ENCODE assay signal across 27 cellular contexts in genomic region chr10:28732091-28732490, GRCh38. TPM values are rescaled to one million over a fixed set of nuclear protein-coding genes. Genes with fewer than 3 reads are reported as not detected.
DNase-seq lines count a peak whose midpoint lies in the region; ATAC-seq, FAIRE-seq and TF ChIP-seq lines count a peak whose summit lies in the region.
"Had no signal": no experiment of that assay in that cellular context is flagged by ENCODE, and none has a peak within 500 bp of the region (broad histone marks: within the 10 kb centered on the region; RNA-seq: fewer than 3 reads in every experiment).

No MANE protein-coding gene starts in this region.

- peak; percentile 6 for FAIRE-seq in K562 (lab: Jason Lieb, UNC)
- FAIRE-seq: A549, D721Med, GM12878, GM18507, H54 had no signal

- no peaks in the 10 kb centered on the region for H3K79me2 ChIP-seq in K562 (ENCODE audit: control insufficient read depth, insufficient read depth, low read length)

- no peak overlapping the region for H3K4me3 Mint-ChIP-seq in neural crest cell
- H3K4me3 Mint-ChIP-seq: CD14-positive monocyte; CD4-positive, alpha-beta T cell; CD8-positive, alpha-beta memory T cell; HFFc6 had no signal

- no peaks in the 10 kb centered on the region for H3K9me1 ChIP-seq in K562 (ENCODE audit: control insufficient read depth, insufficient read depth, low read length)

- peak overlapping the region in 1 of 2 experiments; percentile 70; a peak in 1 of 4 replicates for H3K9ac ChIP-seq in K562 (ENCODE audit: insufficient read depth in 1 of 2, low read depth in 2 of 2, low read length in 2 of 2)
- H3K9ac ChIP-seq: BLaER1 treated with 17β-estradiol and CSF1 and Interleukin-3, amounts not matched to agents 10 nM and 100 nM had no signal

- WGBS in right cardiac atrium: 63% methylated on average over 8 of the region's 8 CpGs
- 15% methylated on average over 8 of the region's 8 CpGs for WGBS in K562 (ENCODE audit: insufficient coverage, low coverage, missing lambda C conversion rate)

- peaks cover 4% of the 10 kb centered on the region for H3K4me1 Mint-ChIP-seq in neural crest cell

- TF ChIP-seq POLR2A in K562 (conservative IDR thresholded peaks at IDR 0.05): no peak

- H2AFZ ChIP-seq in K562 (ENCODE audit: low read depth, low read length): peak overlapping the region; percentile 79

- H3K9me3 Mint-ChIP-seq in neural crest cell: peaks cover 6% of the 10 kb centered on the region

- H3K27me3 ChIP-seq in right cardiac atrium (ENCODE audit: control insufficient read depth, insufficient read depth) (no peaks in the 10 kb centered on the region), K562 (ENCODE audit: control insufficient read depth in 2 of 2, insufficient read depth in 2 of 2, low read length in 2 of 2) (no peaks in the 10 kb centered on the region)
- H3K27me3 ChIP-seq: BE2C; BLaER1 treated with 17β-estradiol and CSF1 and Interleukin-3, amounts not matched to agents 10 nM and 100 nM had no signal

- peak overlapping the region; percentile 48 for H3K4me2 ChIP-seq in K562 (ENCODE audit: insufficient read depth, low read length)
- H3K4me2 ChIP-seq: A549; BLaER1 treated with 17β-estradiol and CSF1 and Interleukin-3, amounts not matched to agents 10 nM and 100 nM had no signal

- H3K4me3 ChIP-seq in right cardiac atrium (ENCODE audit: low read length) (no peak overlapping the region), K562 (no peak overlapping the region)
- H3K4me3 ChIP-seq: A549; BLaER1 treated with 17β-estradiol and CSF1 and Interleukin-3, amounts not matched to agents 10 nM and 100 nM; GM12878; HAP-1 had no signal

- BruUV-seq in K562 (replicated peaks; lab: Mats Ljungman, UMichigan): no TSS peak

- POLR2A ChIA-PET in K562 (lab: Yijun Ruan, JAX): interaction anchor here (0.8 kb wide), 1 partner anchor 28 kb away, joined by 3 read pairs; no protein-coding TSS in a partner anchor
- POLR2A ChIA-PET in RWPE1 (lab: Yijun Ruan, JAX; ENCODE audit: low non-redundant PET): no interaction called here

- no peaks in the 10 kb centered on the region for H3K9me3 ChIP-seq in right cardiac atrium (ENCODE audit: control insufficient read depth, low read length)
- H3K9me3 ChIP-seq in K562 (replicated peaks; ENCODE audit: control insufficient read depth, insufficient read depth, low read depth, low read length): no peaks in the 10 kb centered on the region; the same call in 1 of the 2 replicates
- H3K9me3 ChIP-seq: BE2C had no signal

- ATAC-seq in right cardiac atrium (peak; percentile 33 to 36), K562 (peak; percentile 68), HG02678 (IDR thresholded peaks at IDR 0.05; ENCODE audit: unreplicated experiment) (no peak)
- ATAC-seq: A549, GM12878 had no signal

- no peak for TF ChIP-seq RAD21 in K562 (CRISPR knock-in tag; conservative IDR thresholded peaks at IDR 0.05 in 1 of 2, IDR thresholded peaks at IDR 0.05 in 1 of 2)

- in situ Hi-C loops in K562 (cut with MboI): no loop called here

- H3K27ac Mint-ChIP-seq in neural crest cell (ENCODE audit: unreplicated experiment): peak overlapping the region; percentile 36
- H3K27ac Mint-ChIP-seq: CD14-positive monocyte; CD4-positive, alpha-beta T cell; CD8-positive, alpha-beta memory T cell; HFFc6 had no signal

- H3K36me3 ChIP-seq in K562 (ENCODE audit: control insufficient read depth, insufficient read depth, low read length): no peaks in the 10 kb centered on the region
- H3K36me3 ChIP-seq: BE2C, HAP-1 had no signal

- H3K27me3 Mint-ChIP-seq in neural crest cell (ENCODE audit: low read depth): no peaks in the 10 kb centered on the region

- no peaks in the 10 kb centered on the region for H3K4me1 ChIP-seq in right cardiac atrium (ENCODE audit: control insufficient read depth, insufficient read depth, low read length)
- peaks cover 9 to 28% of the 10 kb centered on the region in 2 experiments for H3K4me1 ChIP-seq in K562 (replicated peaks in 1 of 2; ENCODE audit: control insufficient read depth in 2 of 2, insufficient read depth in 2 of 2, low read length in 2 of 2)
- H3K4me1 ChIP-seq: BE2C had no signal

- peaks cover 6% of the 10 kb centered on the region for H3K36me3 Mint-ChIP-seq in neural crest cell (ENCODE audit: low read depth)
- H3K36me3 Mint-ChIP-seq: CD14-positive monocyte; CD8-positive, alpha-beta memory T cell had no signal

- H4K20me1 ChIP-seq in K562 (replicated peaks; ENCODE audit: control insufficient read depth, insufficient read depth, low read length): no peaks in the 10 kb centered on the region
- H4K20me1 ChIP-seq: BLaER1 treated with 17β-estradiol and CSF1 and Interleukin-3, amounts not matched to agents 10 nM and 100 nM had no signal

- intact Hi-C loops in right cardiac atrium (cut with DNase I): no loop called here
- intact Hi-C loops in cardiac septum (cut with DNase I): no loop called here
- intact Hi-C loops in K562 (cut with micrococcal nuclease): no loop called here

- TF ChIP-seq CTCF in K562 (IDR thresholded peaks at IDR 0.05 in 2 of 3, conservative IDR thresholded peaks at IDR 0.05 in 1 of 3; ENCODE audit: insufficient read depth in 2 of 3, low read depth in 1 of 3, low read length in 3 of 3): no peak
- TF ChIP-seq CTCF in neural crest cell (conservative IDR thresholded peaks at IDR 0.05): no peak
- no peak for TF ChIP-seq CTCF in RWPE1 (conservative IDR thresholded peaks at IDR 0.05; ENCODE audit: low read depth)

- TF ChIP-seq EP300 in K562 (IDR thresholded peaks at IDR 0.05; ENCODE audit: low read length): peak; percentile 7; the same call in 1 of the 2 replicates

- CTCF ChIA-PET in K562 (lab: Yijun Ruan, JAX; ENCODE audit: low intra/inter-chr PET ratio) (no interaction called here), RWPE1 (lab: Yijun Ruan, JAX) (interaction anchor here (0.6 kb wide), 1 partner anchor 1939 kb away, joined by 3 read pairs; no protein-coding TSS in a partner anchor)

- no peak for DNase-seq in right cardiac atrium
- DNase-seq in cardiac septum (ENCODE audit: low spot score): no peak
- DNase-seq in K562 (ENCODE audit: extremely low read depth in 1 of 4, low spot score in 3 of 4): peak in 2 of 4 experiments; percentile 59 to 72
- DNase-seq in neural crest cell (ENCODE audit: low read depth, low spot score): no peak
- DNase-seq in NCI-H226: no peak
- no peak for DNase-seq in RWPE1 (ENCODE audit: low spot score)
- DNase-seq: 8988T; ACHN; AML-193; BE2C; CD4-positive, alpha-beta T cell; CD8-positive, alpha-beta memory T cell; DMS 273 treated with DMSO at 0.1 percent for 48 hours; DMS79; EL; GDM1; GOT3; HFFc6 had no signal

- H3K27ac ChIP-seq in right cardiac atrium (ENCODE audit: low read length) (no peak overlapping the region), K562 (ENCODE audit: extremely low read depth, low read depth, low read length) (peak overlapping the region; percentile 55; the same call in 2 of the 3 replicates), RWPE1 (no peak overlapping the region)
- H3K27ac ChIP-seq: A549; BLaER1 treated with 17β-estradiol and CSF1 and Interleukin-3, amounts not matched to agents 10 nM and 100 nM had no signal

TF ChIP-seq in K562, 482 proteins besides CTCF, POLR2A, EP300 and RAD21 (continues in another document):
- no peak for TF ChIP-seq CCNT2 (IDR thresholded peaks at IDR 0.05; ENCODE audit: borderline replicate concordance, extremely low read depth, insufficient read length, low read depth, low read length)
- TF ChIP-seq ZSCAN32 (CRISPR knock-in tag; IDR thresholded peaks at IDR 0.05): no peak
- 0 out of 2 replicates have a peak, but pooled peaks have one; percentile 6 for TF ChIP-seq TAL1 (IDR thresholded peaks at IDR 0.05)
- TF ChIP-seq ETV5 (CRISPR knock-in tag; IDR thresholded peaks at IDR 0.05; ENCODE audit: low read depth): 0 out of 2 replicates have a peak, but pooled peaks have one; percentile 12

RNA-seq across cellular contexts. Expression of gene BAMBI, which starts 54.8 kb away (rescaled TPM):
- 10 to 100 TPM; 33.3 to 45.3 (median 37.1) TPM for total RNA-seq in right cardiac atrium
- polyA plus RNA-seq in right cardiac atrium: 24.2 TPM
- total RNA-seq in cardiac septum: 46.6 TPM
- total RNA-seq in K562 (2011; cell fraction: chromatin; rRNA removed; ENCODE audit: low replicate concordance): 24.8 and 28.2 TPM in 2 replicates
- total RNA-seq in K562 (2011; cell fraction: nucleolus; rRNA removed): 17.6 and 25.8 TPM in 2 replicates
- total RNA-seq in K562 (2011; cell fraction: nucleoplasm; rRNA removed): 17.6 and 19.4 TPM in 2 replicates
- total RNA-seq in K562 (2014; rRNA removed): 21.8 TPM in 2 replicates
- 13.5 and 14.8 TPM in 2 replicates for total RNA-seq in K562 (2014; rRNA removed; fragmentation: Illumina TruSeq; extraction: Trizol)
- total RNA-seq in K562 (2015; rRNA removed; fragmentation: Illumina TruSeq; extraction: Trizol): 18.9 and 19.2 TPM in 2 replicates
- total RNA-seq in K562 (2021): 18.7 and 20.1 TPM in 2 replicates
- polyA plus RNA-seq in K562 (2011; rRNA removed): 7.2 and 7.7 TPM in 2 replicates
- polyA plus RNA-seq in K562 (2011; cell fraction: cytosol; rRNA removed): 6.9 and 11.4 TPM in 2 replicates
- polyA plus RNA-seq in K562 (2011; cell fraction: nucleus; rRNA removed): 21.3 and 26.7 TPM in 2 replicates
- 13.5 and 15.2 TPM in 2 replicates for polyA plus RNA-seq in K562 (2012)
- 10.9 and 11.6 TPM in 2 replicates for polyA plus RNA-seq in K562 (2014; fragmentation: Illumina TruSeq; extraction: Trizol)
- 1 to 10 TPM; 2.0 to 2.9 TPM for polyA plus RNA-seq in K562 (2014; fragmentation: Nextera tagmentation; extraction: Ambion mirVana)
- 13.2 and 13.6 TPM in 2 replicates for polyA plus RNA-seq in K562 (2014; rRNA removed)
- polyA minus RNA-seq in K562 (2011; rRNA and poly(A)+ RNA removed): 6.0 and 6.4 TPM in 2 replicates
- polyA minus RNA-seq in K562 (2011; cell fraction: cytosol; rRNA and poly(A)+ RNA removed): 4.6 and 6.2 TPM in 2 replicates
- 9.3 and 13.3 TPM in 2 replicates for polyA minus RNA-seq in K562 (2011; cell fraction: nucleus; rRNA and poly(A)+ RNA removed)
- total RNA-seq in neural crest cell: 4.8 and 5.5 TPM in 2 replicates
